Comparison of ENCODE assay signal across 18 cellular contexts in genomic region chr6:166268431-166268830, GRCh38. TPM values are rescaled to one million over a fixed set of nuclear protein-coding genes. Genes with fewer than 3 reads are reported as not detected.
DNase-seq lines count a peak whose midpoint lies in the region; ATAC-seq and TF ChIP-seq lines count a peak whose summit lies in the region.
"Had no signal": no experiment of that assay in that cellular context is flagged by ENCODE, and none has a peak within 500 bp of the region (broad histone marks: within the 10 kb centered on the region; RNA-seq: fewer than 3 reads in every experiment).

No MANE protein-coding gene starts in this region.

- peak overlapping the region; percentile 52 for H3K9ac ChIP-seq in HUES6 (ENCODE audit: low read length)
- no peak overlapping the region for H3K9ac ChIP-seq in mesendoderm (ENCODE audit: low read length)
- H3K9ac ChIP-seq: BLaER1 had no signal

- H3K4me3 ChIP-seq in HUES6 (ENCODE audit: low read depth, low read length), result peak overlapping the region; percentile 20; the same call in 1 of the 2 replicates
- no peak overlapping the region for H3K4me3 ChIP-seq in esophagus muscularis mucosa
- H3K4me3 ChIP-seq in mesendoderm (ENCODE audit: low read length), result no peak overlapping the region
- H3K4me3 ChIP-seq in tibial artery, result no peak overlapping the region
- H3K4me3 ChIP-seq: BLaER1, GM12878 had no signal

- H3K23ac ChIP-seq in mesendoderm (ENCODE audit: low read length), result no peak overlapping the region

- no peak overlapping the region for H2AK5ac ChIP-seq in mesendoderm (ENCODE audit: low read length)

- no peaks in the 10 kb centered on the region for H3K79me2 ChIP-seq in mesendoderm (ENCODE audit: control insufficient read depth, insufficient read depth, low read length)

- TF ChIP-seq POLR2A in esophagus muscularis mucosa (IDR thresholded peaks at IDR 0.05; ENCODE audit: low read depth), result no peak

- H3K18ac ChIP-seq in mesendoderm (ENCODE audit: low read length), result peak overlapping the region; percentile 69

- no peaks in the 10 kb centered on the region for H3K36me3 ChIP-seq in HUES6 (ENCODE audit: control insufficient read depth, insufficient read depth, low read length)
- H3K36me3 ChIP-seq in esophagus muscularis mucosa, result no peaks in the 10 kb centered on the region
- no peaks in the 10 kb centered on the region for H3K36me3 ChIP-seq in mesendoderm (ENCODE audit: control insufficient read depth, insufficient read depth, low read length)
- no peaks in the 10 kb centered on the region for H3K36me3 ChIP-seq in tibial artery
- H3K36me3 ChIP-seq: BLaER1 had no signal

- no peak overlapping the region for H3K4ac ChIP-seq in mesendoderm (ENCODE audit: low read depth, low read length)

- DNase-seq in ELF-1 (ENCODE audit: low read depth, low spot score) (peak; percentile 61), esophagus muscularis mucosa (ENCODE audit: extremely low spot score) (peak; percentile 79), mesendoderm (peak; percentile 61), tibial artery (no peak), HCEC 1CT (no peak)
- DNase-seq: 8988T; AML-193; Calu3; CD8-positive, alpha-beta memory T cell; DMS 273 treated with DMSO at 0.1 percent for 48 hours; GOT3 had no signal

- H4K5ac ChIP-seq in mesendoderm (ENCODE audit: low read length), result no peak overlapping the region

- no peaks in the 10 kb centered on the region for H3K9me3 ChIP-seq in HUES6 (ENCODE audit: control insufficient read depth, insufficient read depth, low read depth, low read length)
- H3K9me3 ChIP-seq in esophagus muscularis mucosa, result no peaks in the 10 kb centered on the region
- no peaks in the 10 kb centered on the region for H3K9me3 ChIP-seq in tibial artery
- H3K9me3 ChIP-seq: BLaER1 had no signal

- no peak for TF ChIP-seq CTCF in esophagus muscularis mucosa (IDR thresholded peaks at IDR 0.05)
- TF ChIP-seq CTCF in tibial artery (IDR thresholded peaks at IDR 0.05), result no peak

- H3K4me2 ChIP-seq in mesendoderm (ENCODE audit: low read length), result no peak overlapping the region
- H3K4me2 ChIP-seq: BLaER1 had no signal

- H2BK120ac ChIP-seq in mesendoderm (ENCODE audit: low read depth, low read length), result peak overlapping the region; percentile 63

- no peak overlapping the region for H2BK15ac ChIP-seq in mesendoderm (replicated peaks; ENCODE audit: low read depth)

- H3K79me1 ChIP-seq in mesendoderm (ENCODE audit: low read length), result no peaks in the 10 kb centered on the region

- H3K56ac ChIP-seq in mesendoderm (ENCODE audit: low read length), result peak overlapping the region; percentile 26

- H4K8ac ChIP-seq in mesendoderm (ENCODE audit: low read depth, low read length), result no peak overlapping the region

- intact Hi-C loops in esophagus muscularis mucosa (cut with DNase I), result no loop called here
- intact Hi-C loops in tibial artery (cut with DNase I; ENCODE audit: low total_unique reads), result no loop called here

- H3K4me1 ChIP-seq in HUES6 (ENCODE audit: control insufficient read depth, insufficient read depth, low read length), result peaks cover 24% of the 10 kb centered on the region
- no peaks in the 10 kb centered on the region for H3K4me1 ChIP-seq in esophagus muscularis mucosa
- H3K4me1 ChIP-seq in mesendoderm (ENCODE audit: control insufficient read depth, low read depth, low read length), result peaks cover 4% of the 10 kb centered on the region
- no peaks in the 10 kb centered on the region for H3K4me1 ChIP-seq in tibial artery
- H3K4me1 ChIP-seq: BLaER1 had no signal

- peaks cover 30% of the 10 kb centered on the region for H3K27me3 ChIP-seq in HUES6 (ENCODE audit: control insufficient read depth, insufficient read depth, low read length)
- H3K27me3 ChIP-seq in esophagus muscularis mucosa, result peaks cover 0 to 41% (median 2%) of the 10 kb centered on the region in 4 donors
- no peaks in the 10 kb centered on the region for H3K27me3 ChIP-seq in mesendoderm (ENCODE audit: insufficient read depth, low read length, poor library complexity)
- peaks cover 0 to 25% of the 10 kb centered on the region in 2 donors for H3K27me3 ChIP-seq in tibial artery
- H3K27me3 ChIP-seq: BLaER1 had no signal

- H3K27ac ChIP-seq in HUES6 (ENCODE audit: low read depth, low read length) (no peak overlapping the region; the same call in 1 of the 2 replicates), esophagus muscularis mucosa (replicated peaks in 1 of 4) (no peak overlapping the region), mesendoderm (ENCODE audit: low read depth, low read length) (peak overlapping the region; percentile 1), tibial artery (no peak overlapping the region)
- H3K27ac ChIP-seq: BLaER1 had no signal

- no peak for TF ChIP-seq EP300 in esophagus muscularis mucosa (IDR thresholded peaks at IDR 0.05)

- WGBS in esophagus muscularis mucosa, result 26% methylated on average over 9 of the region's 9 CpGs
- no CpG with 5 or more reads among the region's 9 CpGs for whole genome bisulfite sequencing in mesendoderm (ENCODE audit: extremely low coverage, insufficient coverage, low lambda C conversion rate)

- ATAC-seq in HG02763 (IDR thresholded peaks at IDR 0.05; ENCODE audit: unreplicated experiment), result no peak
- ATAC-seq: GM12878, HCT116 had no signal

- H2BK5ac ChIP-seq in mesendoderm (ENCODE audit: low read length), result peak overlapping the region; percentile 49

RNA-seq across cellular contexts. Expression of gene PRR18, which starts 39.8 kb away (rescaled TPM):
- total RNA-seq in esophagus muscularis mucosa, result under 1 TPM in 1 of 4 donors, not detected in 3; 0.23 TPM
- 0.35 TPM for polyA plus RNA-seq in mesendoderm (2013, experiment 1 of 2)
- polyA plus RNA-seq in mesendoderm (2013, experiment 2 of 2), result 0.32 TPM
- total RNA-seq: Daoy, G401 had no signal
- polyA plus RNA-seq: CD8-positive, alpha-beta memory T cell had no signal

Comparison
In these comparisons a context has a peak if more than half of its experiments do, and no peak if none do; other contexts are left out.
1. DNase-seq: peak in ELF-1 (single experiment), esophagus muscularis mucosa (single experiment) and mesendoderm (single experiment); none in tibial artery (0 of 2) and HCEC 1CT (single experiment).